25 cellular contexts compared by ENCODE assay signal in genomic region chr7:134942690-134943466, GRCh38. TPM values are rescaled to one million over a fixed set of nuclear protein-coding genes. Genes with fewer than 3 reads are reported as not detected.
DNase-seq lines count a peak whose midpoint lies in the region; ATAC-seq, FAIRE-seq and TF ChIP-seq lines count a peak whose summit lies in the region.
"Had no signal": no experiment of that assay in that cellular context is flagged by ENCODE, and none has a peak within 500 bp of the region (broad histone marks: within the 10 kb centered on the region; RNA-seq: fewer than 3 reads in every experiment).

No MANE protein-coding gene starts in this region.

- H3K27me3 ChIP-seq in GM23338 (ENCODE audit: insufficient read depth), result no peaks in the 10 kb centered on the region
- no peaks in the 10 kb centered on the region for H3K27me3 ChIP-seq in GM12878 (replicated peaks in 1 of 2; ENCODE audit: control insufficient read depth in 2 of 2, insufficient read depth in 2 of 2, low read length in 1 of 2)
- no peaks in the 10 kb centered on the region for H3K27me3 ChIP-seq in small intestine (ENCODE audit: control insufficient read depth in 2 of 2, insufficient read depth in 2 of 2, low read length in 2 of 2)
- H3K27me3 ChIP-seq: neutrophil, thyroid gland had no signal

- no peak overlapping the region for H3K27ac Mint-ChIP-seq in GM23338
- H3K27ac Mint-ChIP-seq: activated CD4-positive, alpha-beta T cell treated with anti-CD3 and anti-CD28 coated beads for 36 hours; activated T-cell treated with anti-CD3 and anti-CD28 coated beads, Interleukin-2, amount 50 U/mL, for 24 hours; CD4-positive, CD25-positive, alpha-beta regulatory T cell; effector memory CD8-positive, alpha-beta T cell; memory B cell; T-helper 17 cell had no signal

- H3K4me1 Mint-ChIP-seq in GM23338, result peaks cover 21% of the 10 kb centered on the region

- WGBS in GM12878 (ENCODE audit: insufficient coverage, insufficient replicate concordance, low lambda C conversion rate, missing lambda C conversion rate), result 62% methylated on average over 9 of the region's 9 CpGs
- 12 to 53% (median 26%) methylated on average over 9 of the region's 9 CpGs for WGBS in small intestine, 3 donors

- POLR2A ChIA-PET in GM12878 (lab: Charles Lee), result interaction anchor here (0.6 to 1.3 kb wide), 7 partner anchors 9 to 536 kb away, joined by 3 to 6 read pairs (median 4); partner anchors contain the start of gene AGBL3

- H3K9me3 ChIP-seq in GM12878 (replicated peaks; ENCODE audit: control insufficient read depth, insufficient read depth, low read length) (no peaks in the 10 kb centered on the region), small intestine (ENCODE audit: control insufficient read depth, low read depth) (no peaks in the 10 kb centered on the region)
- H3K9me3 ChIP-seq: neutrophil, SK-N-SH, thyroid gland had no signal

- no peak overlapping the region for H2AFZ ChIP-seq in GM23338
- no peak overlapping the region for H2AFZ ChIP-seq in GM12878 (ENCODE audit: control insufficient read depth, low read depth, low read length)

- RAD21 ChIA-PET in GM12878 (lab: Charles Lee; ENCODE audit: unreplicated experiment), result interaction anchor here (0.6 to 6.4 kb wide), 42 partner anchors 8 to 510 kb away, joined by 3 to 112 read pairs (median 4); partner anchors contain the start of genes AGBL3, CYREN and TMEM140

- in situ Hi-C loops in GM12878 (cut with MboI), result no loop called here

- H3K79me2 ChIP-seq in GM23338 (replicated peaks; ENCODE audit: insufficient read depth), result no peaks in the 10 kb centered on the region
- no peaks in the 10 kb centered on the region for H3K79me2 ChIP-seq in GM12878 (ENCODE audit: control insufficient read depth, insufficient read depth, low read length)

- TF ChIP-seq EP300 in GM12878 (IDR thresholded peaks at IDR 0.05; ENCODE audit: borderline replicate concordance in 1 of 2, control insufficient read depth in 1 of 2, low read depth in 2 of 2, low read length in 2 of 2), result peak in 1 of 2 experiments; percentile 16; a peak in 1 of 4 replicates

- H3K4me3 ChIP-seq in GM23338 (no peak overlapping the region), GM12878 (no peak overlapping the region), small intestine (ENCODE audit: low read depth in 1 of 2, low read length in 2 of 2) (peak overlapping the region in 1 of 2 donors; percentile 15)
- H3K4me3 ChIP-seq: thyroid gland had no signal

- CTCF ChIA-PET in GM12878 (lab: Yijun Ruan, JAX), result interaction anchor here (0.6 to 9.4 kb wide), 36 partner anchors 9 to 510 kb away, joined by 3 to 168 read pairs (median 5); partner anchors contain the start of genes AGBL3 and CYREN

- H3K9me3 Mint-ChIP-seq in GM23338, result no peaks in the 10 kb centered on the region
- H3K9me3 Mint-ChIP-seq: activated T-cell treated with anti-CD3 and anti-CD28 coated beads, Interleukin-2, amount 50 U/mL, for 24 hours; effector memory CD8-positive, alpha-beta T cell; memory B cell had no signal

- ATAC-seq in GM23338 (peak; percentile 29; the same call in 2 of the 3 replicates), GM12878 (peak; percentile 29; the same call in 2 of the 3 replicates), left lobe of liver (peak; percentile 53), GM18505 (IDR thresholded peaks at IDR 0.05; ENCODE audit: unreplicated experiment) (no peak)
- ATAC-seq: activated CD4-positive, alpha-beta T cell treated with anti-CD3 and anti-CD28 coated beads for 36 hours; effector memory CD8-positive, alpha-beta T cell; T-helper 17 cell had no signal

- H3K4me2 ChIP-seq in GM23338 (no peak overlapping the region), GM12878 (ENCODE audit: control insufficient read depth, insufficient read depth) (no peak overlapping the region)
- H3K4me2 ChIP-seq: SK-N-SH had no signal

- TF ChIP-seq CTCF in GM23338 (conservative IDR thresholded peaks at IDR 0.05; ENCODE audit: low read depth in 2 of 2) (no peak), GM12878 (IDR thresholded peaks at IDR 0.05 in 2 of 3, conservative IDR thresholded peaks at IDR 0.05 in 1 of 3; ENCODE audit: control insufficient read depth in 2 of 3, extremely low read depth in 1 of 3, insufficient read depth in 1 of 3, low read depth in 3 of 3, low read length in 3 of 3) (no peak)

- H3K36me3 ChIP-seq in GM23338 (ENCODE audit: insufficient read depth) (peaks cover 7% of the 10 kb centered on the region), GM12878 (ENCODE audit: control insufficient read depth in 2 of 2, insufficient read depth in 2 of 2, low read length in 1 of 2) (no peaks in the 10 kb centered on the region), small intestine (ENCODE audit: control insufficient read depth in 2 of 2, insufficient read depth in 2 of 2, low read length in 2 of 2) (no peaks in the 10 kb centered on the region)
- H3K36me3 ChIP-seq: neutrophil had no signal

- H3F3A ChIP-seq in GM23338 (replicated peaks; ENCODE audit: low read depth), result no peaks in the 10 kb centered on the region

- TF ChIP-seq POLR2A in GM12878 (IDR thresholded peaks at IDR 0.05; ENCODE audit: low read depth, low read length) (no peak), GM18505 (IDR thresholded peaks at IDR 0.05; ENCODE audit: borderline replicate concordance, extremely low read depth, insufficient read depth, insufficient read length) (no peak)

- DNase-seq in GM23338 (ENCODE audit: low spot score) (no peak), GM12878 (ENCODE audit: low read depth, low spot score) (no peak), left lobe of liver (ENCODE audit: low spot score) (no peak), small intestine (no peak), NCI-H2171 (lab: John Stamatoyannopoulos, UW) (no peak), D341Med (ENCODE audit: low spot score) (no peak), hypothalamus (lab: John Stamatoyannopoulos, UW) (no peak)
- DNase-seq: activated CD4-positive, alpha-beta T cell treated with anti-CD3 and anti-CD28 coated beads for 36 hours; activated CD8-positive, alpha-beta memory T cell treated with anti-CD3 and anti-CD28 coated beads for 24 hours; activated T-cell treated with anti-CD3 and anti-CD28 coated beads, Interleukin-2, amount 50 U/mL, for 24 hours; DMS 273 treated with DMSO at 0.1 percent for 48 hours; effector memory CD8-positive, alpha-beta T cell; GOT3; kidney glomerular epithelial cell; NCI-H1092; NCI-H2029; stimulated activated naive CD4-positive, alpha-beta T cell treated with Interleukin-2 at 50 U/mL for 16 hours; T-helper 17 cell had no signal

- H3K27ac ChIP-seq in GM23338 (ENCODE audit: low read depth) (no peak overlapping the region), GM12878 (ENCODE audit: control insufficient read depth, insufficient read depth) (no peak overlapping the region), small intestine (ENCODE audit: low read depth in 1 of 2, low read length in 1 of 2) (peak overlapping the region in 1 of 2 donors; percentile 11)
- H3K27ac ChIP-seq: neutrophil had no signal

- BruUV-seq in GM12878 (replicated peaks; lab: Mats Ljungman, UMichigan), result no TSS peak

- H3K4me1 ChIP-seq in GM23338 (ENCODE audit: insufficient read depth) (no peaks in the 10 kb centered on the region), GM12878 (ENCODE audit: control insufficient read depth, insufficient read depth, low read length) (no peaks in the 10 kb centered on the region), small intestine (ENCODE audit: control insufficient read depth in 2 of 2, insufficient read depth in 1 of 2, low read depth in 1 of 2, low read length in 1 of 2) (no peaks in the 10 kb centered on the region)

- FAIRE-seq in GM12878 (lab: Jason Lieb, UNC) (no peak), small intestine (lab: Jason Lieb, UNC) (peak; percentile 47)
- FAIRE-seq: colon had no signal

- no peaks in the 10 kb centered on the region for H3K9me2 ChIP-seq in GM23338 (ENCODE audit: insufficient read depth)
- H3K9me2 ChIP-seq: SK-N-SH had no signal

- SMC1A ChIA-PET in GM12878 (lab: Charles Lee; ENCODE audit: uncharacterized antibody, unreplicated experiment), result interaction anchor here (0.6 to 4.5 kb wide), 44 partner anchors 8 to 510 kb away, joined by 3 to 60 read pairs (median 5); partner anchors contain the start of genes AGBL3, BPGM and CYREN

- intact Hi-C loops in GM12878 (cut with micrococcal nuclease; ENCODE audit: unreplicated experiment), result loop anchor here (1.0 to 10.0 kb wide), 5 partner anchors 61 to 428 kb away; no protein-coding TSS in a partner anchor

- H3K9ac ChIP-seq in GM12878 (ENCODE audit: control insufficient read depth, insufficient read depth, low read length), result no peak overlapping the region
- H3K9ac ChIP-seq: SK-N-SH had no signal

- TF ChIP-seq RAD21 in GM12878 (IDR thresholded peaks at IDR 0.05; ENCODE audit: insufficient read depth, low read depth, low read length), result no peak

- no peak overlapping the region for H3K4me3 Mint-ChIP-seq in GM23338
- H3K4me3 Mint-ChIP-seq: activated CD4-positive, alpha-beta T cell treated with anti-CD3 and anti-CD28 coated beads for 36 hours; activated T-cell treated with anti-CD3 and anti-CD28 coated beads, Interleukin-2, amount 50 U/mL, for 24 hours; CD4-positive, CD25-positive, alpha-beta regulatory T cell; effector memory CD8-positive, alpha-beta T cell; memory B cell; T-helper 17 cell had no signal

- H3K27me3 Mint-ChIP-seq in GM23338 (ENCODE audit: insufficient read depth, low read depth, poor library complexity), result peaks cover 3% of the 10 kb centered on the region
- H3K27me3 Mint-ChIP-seq: activated CD4-positive, alpha-beta T cell treated with anti-CD3 and anti-CD28 coated beads for 36 hours; activated T-cell treated with anti-CD3 and anti-CD28 coated beads, Interleukin-2, amount 50 U/mL, for 24 hours had no signal

- H4K20me1 ChIP-seq in GM23338 (replicated peaks; ENCODE audit: insufficient read depth) (no peaks in the 10 kb centered on the region), GM12878 (ENCODE audit: control insufficient read depth, insufficient read depth) (no peaks in the 10 kb centered on the region)

- H3K36me3 Mint-ChIP-seq in GM23338 (ENCODE audit: low read depth), result peaks cover 13% of the 10 kb centered on the region
- H3K36me3 Mint-ChIP-seq: CD4-positive, CD25-positive, alpha-beta regulatory T cell; memory B cell had no signal

RNA-seq across cellular contexts. Expression of gene AGBL3, which starts 43.4 kb away (rescaled TPM):
- total RNA-seq in GM23338 (2014; rRNA removed; shearing (Covaris generic)), result 3.2 and 4.5 TPM in 2 replicates
- 5.6 and 5.9 TPM in 2 replicates for polyA plus RNA-seq in GM23338 (2016; fragmentation: Nextera tagmentation; extraction: Ambion mirVana)
- 52.9 and 65.3 TPM in 2 replicates for total RNA-seq in GM12878 (2013; cell fraction: nucleolus; rRNA removed)
- total RNA-seq in GM12878 (2014; rRNA removed), result 3.2 and 3.5 TPM in 2 replicates
- total RNA-seq in GM12878 (2014; rRNA removed; fragmentation: Illumina TruSeq; extraction: Trizol), result 2.9 and 3.8 TPM in 2 replicates
- total RNA-seq in GM12878 (2021), result 2.3 and 4.2 TPM in 2 replicates
- polyA plus RNA-seq in GM12878 (2011; ENCODE audit: low read depth), result 1.1 TPM
- polyA plus RNA-seq in GM12878 (2011; rRNA removed), result 12.4 and 24.0 TPM in 2 replicates
- polyA plus RNA-seq in GM12878 (2011; cell fraction: cytosol; rRNA removed), result 3.3 and 4.4 TPM in 2 replicates
- polyA plus RNA-seq in GM12878 (2011; cell fraction: nucleus; rRNA removed), result 8.8 and 9.8 TPM in 2 replicates
- polyA plus RNA-seq in GM12878 (2012), result 2.6 and 2.8 TPM in 2 replicates
- polyA plus RNA-seq in GM12878 (2014; fragmentation: Illumina TruSeq; extraction: Trizol), result 3.7 TPM in 2 replicates
- 1 to 10 TPM in 1 of 2 experiments, under 1 TPM in 1; 0.82 to 1.4 TPM for polyA plus RNA-seq in GM12878 (2014; fragmentation: Nextera tagmentation; extraction: Ambion mirVana)
- polyA plus RNA-seq in GM12878 (2014; rRNA removed), result 1.8 and 2.4 TPM in 2 replicates
- 1 to 10 TPM; 7.4 to 8.3 TPM for polyA plus RNA-seq in GM12878 (2016; fragmentation: Nextera tagmentation; extraction: Ambion mirVana)
- 6.6 and 7.2 TPM in 2 replicates for polyA minus RNA-seq in GM12878 (2011; rRNA and poly(A)+ RNA removed)
- 0.52 and 0.80 TPM in 2 replicates for polyA minus RNA-seq in GM12878 (2011; cell fraction: cytosol; rRNA and poly(A)+ RNA removed)
- polyA minus RNA-seq in GM12878 (2011; cell fraction: nucleus; rRNA and poly(A)+ RNA removed), result 12.5 and 22.0 TPM in 2 replicates
- 2.1 TPM for total RNA-seq in left lobe of liver
- under 1 TPM; 0.27 to 0.89 (median 0.87) TPM for polyA plus RNA-seq in small intestine
